ENCODE assay signal across 17 cellular contexts in the genomic region with DNA sequence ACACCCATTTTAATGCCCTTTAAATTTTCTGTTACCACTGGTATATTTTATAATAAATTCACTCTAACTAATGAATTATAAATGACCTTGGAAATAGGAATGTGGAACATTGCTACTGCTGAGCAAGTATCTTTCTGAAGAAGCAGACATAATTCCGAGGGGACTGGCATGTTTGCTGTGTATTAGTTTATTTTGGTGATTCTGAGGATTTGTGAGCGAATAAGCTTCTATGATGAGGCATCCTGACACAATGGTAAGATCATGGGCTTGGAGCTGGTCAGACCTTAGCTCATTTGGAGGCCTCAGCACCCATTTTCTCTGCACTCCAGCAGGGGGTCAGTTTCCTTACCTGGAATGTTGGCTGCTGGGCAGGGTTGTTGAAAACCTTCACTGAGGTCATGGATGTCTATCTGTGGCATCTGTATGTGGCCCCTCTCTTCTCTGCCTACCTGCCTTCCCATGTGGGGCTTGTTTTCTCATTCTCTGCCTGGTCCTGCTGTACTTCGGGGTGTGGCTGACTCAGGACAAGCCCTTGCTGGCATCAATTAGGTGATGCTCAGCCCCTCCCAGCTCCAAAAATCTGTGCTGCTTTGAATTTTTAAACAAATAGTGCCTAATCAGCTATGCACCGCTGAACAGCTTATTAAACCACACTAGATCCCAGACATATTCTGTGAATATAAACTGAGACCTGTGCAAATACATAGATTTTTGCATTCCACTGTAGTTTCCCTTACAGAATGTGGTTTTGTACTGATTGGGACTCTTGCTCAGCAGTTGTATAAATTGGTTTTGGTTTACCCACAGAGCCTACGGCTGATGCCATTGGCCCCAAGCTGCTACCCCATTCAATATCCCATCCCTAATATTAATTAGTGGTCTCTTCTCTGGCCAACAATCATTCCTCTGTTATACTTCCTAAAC. TPM values are rescaled to one million over a fixed set of nuclear protein-coding genes. Genes with fewer than 3 reads are reported as not detected.
DNase-seq lines count a peak whose midpoint lies in the region; ATAC-seq, FAIRE-seq and TF ChIP-seq lines count a peak whose summit lies in the region.
"Had no signal": no experiment of that assay in that cellular context is flagged by ENCODE, and none has a peak within 500 bp of the region (broad histone marks: within the 10 kb centered on the region; RNA-seq: fewer than 3 reads in every experiment).

No MANE protein-coding gene starts in this region.

- TF ChIP-seq CTCF in RWPE1 (conservative IDR thresholded peaks at IDR 0.05; ENCODE audit: low read depth) (no peak), gastrocnemius medialis (IDR thresholded peaks at IDR 0.05 in 4 of 5, conservative IDR thresholded peaks at IDR 0.05 in 1 of 5) (no peak)

- no peaks in the 10 kb centered on the region for H3K36me3 ChIP-seq in CD8-positive, alpha-beta memory T cell (ENCODE audit: insufficient read depth, low read length)
- H3K36me3 ChIP-seq in gastrocnemius medialis, result no peaks in the 10 kb centered on the region
- H3K36me3 ChIP-seq: MG63 had no signal

- peaks cover 93 to 97% (median 97%) of the 10 kb centered on the region in 3 donors for H3K4me1 Mint-ChIP-seq in CD8-positive, alpha-beta memory T cell

- no peak for TF ChIP-seq POLR2A in gastrocnemius medialis (IDR thresholded peaks at IDR 0.05)

- H3K4me3 Mint-ChIP-seq in CD8-positive, alpha-beta memory T cell, result peak overlapping the region in 4 of 7 donors; percentile 3 to 57 (median 46)
- H3K4me3 Mint-ChIP-seq: activated naive CD8-positive, alpha-beta T cell treated with anti-CD3 and anti-CD28 coated beads, Interleukin-2, amount 10 ng/mL, durations not matched to agents 7 days and 5 days; activated T-cell treated with anti-CD3 and anti-CD28 coated beads, Interleukin-2, amount 50 U/mL, for 24 hours had no signal

- no peaks in the 10 kb centered on the region for H3K9me3 Mint-ChIP-seq in CD8-positive, alpha-beta memory T cell
- H3K9me3 Mint-ChIP-seq: activated naive CD8-positive, alpha-beta T cell treated with anti-CD3 and anti-CD28 coated beads, Interleukin-2, amount 10 ng/mL, durations not matched to agents 7 days and 5 days; activated T-cell treated with anti-CD3 and anti-CD28 coated beads, Interleukin-2, amount 50 U/mL, for 24 hours; effector memory CD8-positive, alpha-beta T cell had no signal

- CTCF ChIA-PET in CD8-positive, alpha-beta memory T cell (lab: Charles Lee), result no interaction called here
- CTCF ChIA-PET in RWPE1 (lab: Yijun Ruan, JAX), result interaction anchor here (0.6 to 0.7 kb wide), 2 partner anchors 79 to 145 kb away, joined by 3 read pairs; no protein-coding TSS in a partner anchor

- no peaks in the 10 kb centered on the region for H3K9me3 ChIP-seq in CD8-positive, alpha-beta memory T cell (ENCODE audit: low read length)
- H3K9me3 ChIP-seq in gastrocnemius medialis, result no peaks in the 10 kb centered on the region
- H3K9me3 ChIP-seq: MG63 had no signal

- no peak for DNase-seq in CD8-positive, alpha-beta memory T cell
- DNase-seq in GM19239 (ENCODE audit: insufficient read length, low spot score), result no peak
- DNase-seq in RWPE1 (ENCODE audit: low spot score), result no peak
- peak; percentile 31 for DNase-seq in kidney tubule cell (ENCODE audit: low spot score)
- no peak for DNase-seq in iPS-NIHi11 (ENCODE audit: low spot score)
- DNase-seq in gastrocnemius medialis, result no peak
- DNase-seq: activated CD4-positive, alpha-beta T cell treated with anti-CD3 and anti-CD28 coated beads, Interleukin-2, amount 50 U/mL, for 1 hour; activated naive CD8-positive, alpha-beta T cell treated with anti-CD3 and anti-CD28 coated beads, Interleukin-2, amount 10 ng/mL, durations not matched to agents 7 days and 5 days; activated T-cell treated with anti-CD3 and anti-CD28 coated beads, Interleukin-2, amount 50 U/mL, for 24 hours; DMS79 treated with DMSO at 0.1 percent for 48 hours; effector memory CD8-positive, alpha-beta T cell; MG63; NCI-H2107; SHP77 treated with DMSO at 0.1 percent for 48 hours; stimulated activated naive CD4-positive, alpha-beta T cell had no signal

- no peak overlapping the region for H3K4me3 ChIP-seq in CD8-positive, alpha-beta memory T cell (ENCODE audit: low read length)
- H3K4me3 ChIP-seq in gastrocnemius medialis, result no peak overlapping the region
- H3K4me3 ChIP-seq: MG63 had no signal

- H3K36me3 Mint-ChIP-seq in CD8-positive, alpha-beta memory T cell, result peaks cover 0 to 18% (median 14%) of the 10 kb centered on the region in 3 donors

- peak; percentile 79 for FAIRE-seq in GM19239 (lab: Jason Lieb, UNC)
- FAIRE-seq: frontal cortex had no signal

- intact Hi-C loops in gastrocnemius medialis (cut with DNase I; ENCODE audit: low total_unique reads), result loop anchor here (5.0 kb wide), 1 partner anchor 94 kb away; no protein-coding TSS in a partner anchor

- no peaks in the 10 kb centered on the region for H3K27me3 ChIP-seq in CD8-positive, alpha-beta memory T cell (ENCODE audit: insufficient read depth, low read length, poor library complexity, severe bottlenecking)
- no peaks in the 10 kb centered on the region for H3K27me3 ChIP-seq in gastrocnemius medialis
- H3K27me3 ChIP-seq: MG63 had no signal

- peaks cover 75% of the 10 kb centered on the region for H3K4me1 ChIP-seq in CD8-positive, alpha-beta memory T cell (ENCODE audit: insufficient read depth, low read length)
- peaks cover 88 to 96% of the 10 kb centered on the region in 2 donors for H3K4me1 ChIP-seq in gastrocnemius medialis

- in situ Hi-C loops in gastrocnemius medialis (cut with MboI; ENCODE audit: low sequenced_read_pairs in 4 of 4), result loop anchor here (10.0 to 25.0 kb wide), 6 partner anchors 103 to 1476 kb away; partner anchors contain the start of gene TFB1M (in 1 of the 4)

- no peak overlapping the region for H3K27ac ChIP-seq in CD8-positive, alpha-beta memory T cell (ENCODE audit: low read depth, low read length)
- H3K27ac ChIP-seq in RWPE1 (peak overlapping the region; percentile 36; the same call in 1 of the 2 replicates), gastrocnemius medialis (peak overlapping the region in 1 of 4 donors; percentile 94)

- POLR2A ChIA-PET in CD8-positive, alpha-beta memory T cell (lab: Charles Lee), result interaction anchor here (0.5 to 1.0 kb wide), 2 partner anchors 9 to 102 kb away, joined by 3 to 6 read pairs; no protein-coding TSS in a partner anchor
- POLR2A ChIA-PET in RWPE1 (lab: Yijun Ruan, JAX; ENCODE audit: low non-redundant PET), result no interaction called here

- no peak for ATAC-seq in HG02588 (IDR thresholded peaks at IDR 0.05; ENCODE audit: unreplicated experiment)
- ATAC-seq in gastrocnemius medialis, result no peak
- ATAC-seq: effector memory CD8-positive, alpha-beta T cell had no signal

- H3K27ac Mint-ChIP-seq in CD8-positive, alpha-beta memory T cell, result peak overlapping the region in 2 of 8 donors; percentile 10 to 34
- H3K27ac Mint-ChIP-seq: activated naive CD8-positive, alpha-beta T cell treated with anti-CD3 and anti-CD28 coated beads, Interleukin-2, amount 10 ng/mL, durations not matched to agents 7 days and 5 days; activated T-cell treated with anti-CD3 and anti-CD28 coated beads, Interleukin-2, amount 50 U/mL, for 24 hours; effector memory CD8-positive, alpha-beta T cell had no signal

- H3K27me3 Mint-ChIP-seq in CD8-positive, alpha-beta memory T cell, result no peaks in the 10 kb centered on the region
- H3K27me3 Mint-ChIP-seq: activated naive CD8-positive, alpha-beta T cell treated with anti-CD3 and anti-CD28 coated beads, Interleukin-2, amount 10 ng/mL, durations not matched to agents 7 days and 5 days; activated T-cell treated with anti-CD3 and anti-CD28 coated beads, Interleukin-2, amount 50 U/mL, for 24 hours; effector memory CD8-positive, alpha-beta T cell had no signal

RNA-seq across cellular contexts. Expression of gene ARID1B, which starts 10.7 kb away (rescaled TPM):
- 10 to 100 TPM; 53.0 to 57.9 TPM for total RNA-seq in CD8-positive, alpha-beta memory T cell
- 19.1 TPM for polyA plus RNA-seq in CD8-positive, alpha-beta memory T cell
- 10 to 100 TPM; 54.9 to 75.3 (median 62.0) TPM for total RNA-seq in gastrocnemius medialis
